In the genomic region with DNA sequence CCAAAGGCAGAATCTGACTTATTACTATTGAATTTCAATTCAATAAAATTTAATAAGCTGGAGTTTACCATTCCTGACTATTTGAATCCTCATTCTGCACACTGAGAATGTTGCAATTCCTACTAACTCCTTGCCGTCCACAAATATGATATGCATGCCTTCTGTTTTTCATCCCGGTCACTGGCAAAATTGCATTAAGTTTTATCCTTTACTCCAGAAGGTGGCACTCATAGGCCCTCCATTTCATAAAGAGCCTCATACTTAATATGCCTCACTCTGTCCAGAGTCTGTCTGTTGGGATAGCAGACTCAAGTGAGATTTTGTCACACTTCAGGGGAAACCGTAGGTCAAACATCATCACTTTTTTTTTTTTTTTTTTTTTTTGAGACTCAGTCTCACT, we compare ENCODE assay signal across 8 cellular contexts. TPM values are rescaled to one million over a fixed set of nuclear protein-coding genes. Genes with fewer than 3 reads are reported as not detected.
DNase-seq lines count a peak whose midpoint lies in the region; ATAC-seq, FAIRE-seq and TF ChIP-seq lines count a peak whose summit lies in the region.

No MANE protein-coding gene starts in this region.

- BruUV-seq in K562 (replicated peaks; lab: Mats Ljungman, UMichigan), result no TSS peak

- intact Hi-C loops in K562 (cut with micrococcal nuclease), result loop anchor here (5.0 kb wide), 1 partner anchor 311 kb away; no protein-coding TSS in a partner anchor

- peak; percentile 13; the same call in 2 of the 3 replicates for ATAC-seq in K562
- ATAC-seq in GM21390 (IDR thresholded peaks at IDR 0.05; ENCODE audit: unreplicated experiment), result no peak

- H3K27ac ChIP-seq in K562 (ENCODE audit: extremely low read depth, low read depth, low read length) (no peak overlapping the region), neural cell (ENCODE audit: low read length) (no peak overlapping the region)

- H2AFZ ChIP-seq in K562 (ENCODE audit: low read depth, low read length), result no peak overlapping the region
- H2AFZ ChIP-seq in neural cell (ENCODE audit: low read depth, low read length), result no peak overlapping the region

- H4K20me1 ChIP-seq in K562 (replicated peaks; ENCODE audit: control insufficient read depth, insufficient read depth, low read length) (0 out of 2 replicates have a peak, but pooled peaks cover 3% of the 10 kb centered on the region), neural cell (ENCODE audit: insufficient read depth) (no peaks in the 10 kb centered on the region)

- TF ChIP-seq RAD21 in K562 (CRISPR knock-in tag; conservative IDR thresholded peaks at IDR 0.05 in 1 of 2, IDR thresholded peaks at IDR 0.05 in 1 of 2), result peak in 1 of 2 experiments; percentile 60; a peak in 2 of 4 replicates
- no peak for TF ChIP-seq RAD21 in neural cell (conservative IDR thresholded peaks at IDR 0.05)

- in situ Hi-C loops in K562 (cut with MboI), result loop anchor here (10.0 kb wide), 1 partner anchor 101 kb away; a partner anchor contains a TSS

- no peaks in the 10 kb centered on the region for H3K9me3 ChIP-seq in K562 (replicated peaks; ENCODE audit: control insufficient read depth, insufficient read depth, low read depth, low read length)
- no peaks in the 10 kb centered on the region for H3K9me3 ChIP-seq in neural cell (ENCODE audit: low read length)

- H3K9me2 ChIP-seq in neural cell (ENCODE audit: insufficient read depth, low read length), result no peaks in the 10 kb centered on the region

- peaks cover 14 to 25% of the 10 kb centered on the region in 2 experiments; a peak in 4 of 5 replicates for H3K4me1 ChIP-seq in K562 (replicated peaks in 1 of 2; ENCODE audit: control insufficient read depth in 2 of 2, insufficient read depth in 2 of 2, low read length in 2 of 2)

- no peaks in the 10 kb centered on the region for H3K27me3 ChIP-seq in K562 (ENCODE audit: control insufficient read depth in 2 of 2, insufficient read depth in 2 of 2, low read length in 2 of 2)
- H3K27me3 ChIP-seq in neural cell (ENCODE audit: insufficient read depth, low read depth, low read length), result no peaks in the 10 kb centered on the region

- WGBS in K562 (ENCODE audit: insufficient coverage, low coverage, missing lambda C conversion rate), result 38% methylated on average over 3 of the region's 3 CpGs

- H3K4me2 ChIP-seq in K562 (ENCODE audit: insufficient read depth, low read length) (no peak overlapping the region), neural cell (ENCODE audit: low read length) (no peak overlapping the region)

- no peak overlapping the region for H3K4me3 ChIP-seq in K562
- H3K4me3 ChIP-seq in neural cell (ENCODE audit: low read length), result no peak overlapping the region

- DNase-seq in DMS53 treated with DMSO at 0.1 percent for 48 hours (lab: John Stamatoyannopoulos, UW; ENCODE audit: unreplicated experiment) (peak; percentile 24), M059J (ENCODE audit: low read depth) (peak; percentile 65), K562 (ENCODE audit: extremely low read depth in 1 of 4, low spot score in 3 of 4) (peak in 1 of 4 experiments; percentile 54), DMS79 (lab: John Stamatoyannopoulos, UW) (no peak), ureter (ENCODE audit: low spot score) (no peak)
- DNase-seq in activated CD4-positive, alpha-beta T cell treated with anti-CD3 and anti-CD28 coated beads, Interleukin-2, amount 50 U/mL, for 1 hour, result no peak

- no peak overlapping the region for H3K9ac ChIP-seq in K562 (ENCODE audit: insufficient read depth in 1 of 2, low read depth in 2 of 2, low read length in 2 of 2)
- H3K9ac ChIP-seq in neural cell (ENCODE audit: low read length), result no peak overlapping the region

- TF ChIP-seq POLR2A in K562 (conservative IDR thresholded peaks at IDR 0.05), result no peak

- TF ChIP-seq CTCF in K562 (IDR thresholded peaks at IDR 0.05 in 2 of 3, conservative IDR thresholded peaks at IDR 0.05 in 1 of 3; ENCODE audit: insufficient read depth in 2 of 3, low read depth in 1 of 3, low read length in 3 of 3), result peak; percentile 33 to 58 (median 44); a peak in 3 of 6 replicates
- TF ChIP-seq CTCF in neural cell (IDR thresholded peaks at IDR 0.05; ENCODE audit: poor library complexity, severe bottlenecking), result peak; percentile 50

- no peaks in the 10 kb centered on the region for H3K79me2 ChIP-seq in K562 (ENCODE audit: control insufficient read depth, insufficient read depth, low read length)
- H3K79me2 ChIP-seq in neural cell (replicated peaks; ENCODE audit: insufficient read depth, low read length), result no peaks in the 10 kb centered on the region

- POLR2A ChIA-PET in K562 (lab: Yijun Ruan, JAX), result no interaction called here

- CTCF ChIA-PET in K562 (lab: Yijun Ruan, JAX; ENCODE audit: low intra/inter-chr PET ratio), result interaction anchor here (0.8 to 1.1 kb wide), 2 partner anchors 105 to 146 kb away, joined by 3 to 5 read pairs; a partner anchor contains a TSS

- no peak for FAIRE-seq in K562 (lab: Jason Lieb, UNC)

- H3K36me3 ChIP-seq in K562 (ENCODE audit: control insufficient read depth, insufficient read depth, low read length) (peaks cover 24% of the 10 kb centered on the region), neural cell (ENCODE audit: insufficient read depth, low read length) (no peaks in the 10 kb centered on the region)

- TF ChIP-seq EP300 in K562 (IDR thresholded peaks at IDR 0.05; ENCODE audit: low read length), result no peak
- no peak for TF ChIP-seq EP300 in neural cell (conservative IDR thresholded peaks at IDR 0.05; ENCODE audit: poor library complexity, severe bottlenecking)

- no peaks in the 10 kb centered on the region for H3K9me1 ChIP-seq in K562 (ENCODE audit: control insufficient read depth, insufficient read depth, low read length)

- no peaks in the 10 kb centered on the region for H3F3A ChIP-seq in neural cell (ENCODE audit: insufficient read depth, low read length, poor library complexity, severe bottlenecking)

RNA-seq across cellular contexts. Expression of a gene that starts 27.4 kb away (rescaled TPM):
- 46.8 and 90.8 TPM in 2 replicates for total RNA-seq in M059J (2014; rRNA removed; shearing (Covaris generic))
- total RNA-seq in K562 (2011; cell fraction: chromatin; rRNA removed; ENCODE audit: low replicate concordance), result 141 and 286 TPM in 2 replicates
- total RNA-seq in K562 (2011; cell fraction: nucleolus; rRNA removed), result 122 and 178 TPM in 2 replicates
- total RNA-seq in K562 (2011; cell fraction: nucleoplasm; rRNA removed), result 177 and 186 TPM in 2 replicates
- total RNA-seq in K562 (2014; rRNA removed) (27.4 and 33.9 TPM in 2 replicates), K562 (2014; rRNA removed; fragmentation: Illumina TruSeq; extraction: Trizol) (66.3 and 74.4 TPM in 2 replicates), K562 (2015; rRNA removed; fragmentation: Illumina TruSeq; extraction: Trizol) (45.6 and 46.4 TPM in 2 replicates), K562 (2021) (52.9 and 60.6 TPM in 2 replicates), ureter (166 TPM)
- polyA plus RNA-seq in K562 (2011; rRNA removed) (187 and 204 TPM in 2 replicates), K562 (2014; fragmentation: Illumina TruSeq; extraction: Trizol) (101 and 117 TPM in 2 replicates), K562 (2014; fragmentation: Nextera tagmentation; extraction: Ambion mirVana) (10 to 100 TPM; 30.6 to 52.5 TPM), K562 (2014; rRNA removed) (29.3 and 34.0 TPM in 2 replicates), neural cell (4.3 and 7.3 TPM in 2 replicates)
- 165 and 171 TPM in 2 replicates for polyA plus RNA-seq in K562 (2011; cell fraction: cytosol; rRNA removed)
- 81.4 and 97.5 TPM in 2 replicates for polyA plus RNA-seq in K562 (2011; cell fraction: nucleus; rRNA removed)
- 38.5 and 65.7 TPM in 2 replicates for polyA plus RNA-seq in K562 (2012)
- 160 and 231 TPM in 2 replicates for polyA minus RNA-seq in K562 (2011; rRNA and poly(A)+ RNA removed)
- polyA minus RNA-seq in K562 (2011; cell fraction: cytosol; rRNA and poly(A)+ RNA removed), result 62.2 and 87.5 TPM in 2 replicates
- polyA minus RNA-seq in K562 (2011; cell fraction: nucleus; rRNA and poly(A)+ RNA removed), result 21.8 and 42.3 TPM in 2 replicates
- 4.6 and 8.1 TPM in 2 replicates for polyA minus RNA-seq in neural cell

RNA-seq across cellular contexts. Expression of a gene that starts 38.9 kb away (rescaled TPM):
- not detected in 2 replicates for total RNA-seq in M059J (2014; rRNA removed; shearing (Covaris generic))
- not detected in 2 replicates for total RNA-seq in K562 (2011; cell fraction: chromatin; rRNA removed; ENCODE audit: low replicate concordance)
- total RNA-seq in K562 (2011; cell fraction: nucleolus; rRNA removed), result not detected in 2 replicates
- not detected in 2 replicates for total RNA-seq in K562 (2011; cell fraction: nucleoplasm; rRNA removed)
- total RNA-seq in K562 (2014; rRNA removed) (not detected in 2 replicates), K562 (2014; rRNA removed; fragmentation: Illumina TruSeq; extraction: Trizol) (not detected in 2 replicates), K562 (2015; rRNA removed; fragmentation: Illumina TruSeq; extraction: Trizol) (not detected in 2 replicates), K562 (2021) (not detected in 2 replicates), ureter (not detected)
- polyA plus RNA-seq in K562 (2011; rRNA removed) (not detected in 2 replicates), K562 (2014; fragmentation: Illumina TruSeq; extraction: Trizol) (not detected in 2 replicates), K562 (2014; fragmentation: Nextera tagmentation; extraction: Ambion mirVana) (not detected), K562 (2014; rRNA removed) (not detected in 2 replicates), neural cell (not detected in 2 replicates)
- polyA plus RNA-seq in K562 (2011; cell fraction: cytosol; rRNA removed), result not detected in 2 replicates
- not detected in 2 replicates for polyA plus RNA-seq in K562 (2011; cell fraction: nucleus; rRNA removed)
- not detected in 2 replicates for polyA plus RNA-seq in K562 (2012)
- not detected in 2 replicates for polyA minus RNA-seq in K562 (2011; rRNA and poly(A)+ RNA removed)
- not detected in 2 replicates for polyA minus RNA-seq in K562 (2011; cell fraction: cytosol; rRNA and poly(A)+ RNA removed)
- not detected in 2 replicates for polyA minus RNA-seq in K562 (2011; cell fraction: nucleus; rRNA and poly(A)+ RNA removed)
- polyA minus RNA-seq in neural cell, result not detected in 2 replicates

RNA-seq across cellular contexts. Expression of a gene that starts 45.2 kb away (rescaled TPM):
- 0.27 and 0.44 TPM in 2 replicates for total RNA-seq in M059J (2014; rRNA removed; shearing (Covaris generic))
- total RNA-seq in K562 (2011; cell fraction: chromatin; rRNA removed; ENCODE audit: low replicate concordance), result 1.5 and 4.4 TPM in 2 replicates
- total RNA-seq in K562 (2011; cell fraction: nucleolus; rRNA removed), result 2.0 and 3.0 TPM in 2 replicates
- 2.4 and 4.0 TPM in 2 replicates for total RNA-seq in K562 (2011; cell fraction: nucleoplasm; rRNA removed)
- total RNA-seq in K562 (2014; rRNA removed) (not detected in 2 replicates), K562 (2014; rRNA removed; fragmentation: Illumina TruSeq; extraction: Trizol) (not detected in 2 replicates), K562 (2015; rRNA removed; fragmentation: Illumina TruSeq; extraction: Trizol) (0.23 TPM in 1 of 2 replicates, not detected in the other), K562 (2021) (0.38 and 0.53 TPM in 2 replicates), ureter (79.8 TPM)
- polyA plus RNA-seq in K562 (2011; rRNA removed) (0.23 TPM in 1 of 2 replicates, not detected in the other), K562 (2014; fragmentation: Illumina TruSeq; extraction: Trizol) (not detected in 2 replicates), K562 (2014; fragmentation: Nextera tagmentation; extraction: Ambion mirVana) (not detected), K562 (2014; rRNA removed) (0.23 and 0.27 TPM in 2 replicates), neural cell (59.6 and 63.5 TPM in 2 replicates)
- not detected in 2 replicates for polyA plus RNA-seq in K562 (2011; cell fraction: cytosol; rRNA removed)
- 1.3 and 3.0 TPM in 2 replicates for polyA plus RNA-seq in K562 (2011; cell fraction: nucleus; rRNA removed)
- 0.26 and 0.84 TPM in 2 replicates for polyA plus RNA-seq in K562 (2012)
- polyA minus RNA-seq in K562 (2011; rRNA and poly(A)+ RNA removed), result 0.53 TPM in 1 of 2 replicates, not detected in the other
- polyA minus RNA-seq in K562 (2011; cell fraction: cytosol; rRNA and poly(A)+ RNA removed), result not detected in 2 replicates
- polyA minus RNA-seq in K562 (2011; cell fraction: nucleus; rRNA and poly(A)+ RNA removed), result 0.81 and 1.1 TPM in 2 replicates
- polyA minus RNA-seq in neural cell, result 13.3 and 18.7 TPM in 2 replicates

RNA-seq across cellular contexts. Expression of a gene that starts 52.2 kb away (rescaled TPM):
- total RNA-seq in M059J (2014; rRNA removed; shearing (Covaris generic)), result 82.7 and 89.0 TPM in 2 replicates
- total RNA-seq in K562 (2011; cell fraction: chromatin; rRNA removed; ENCODE audit: low replicate concordance), result 56.3 and 125 TPM in 2 replicates
- 93.4 and 97.7 TPM in 2 replicates for total RNA-seq in K562 (2011; cell fraction: nucleolus; rRNA removed)
- 70.5 and 77.6 TPM in 2 replicates for total RNA-seq in K562 (2011; cell fraction: nucleoplasm; rRNA removed)
- total RNA-seq in K562 (2014; rRNA removed), result 59.8 and 77.5 TPM in 2 replicates
- 43.1 and 52.9 TPM in 2 replicates for total RNA-seq in K562 (2014; rRNA removed; fragmentation: Illumina TruSeq; extraction: Trizol)
- 56.4 and 57.5 TPM in 2 replicates for total RNA-seq in K562 (2015; rRNA removed; fragmentation: Illumina TruSeq; extraction: Trizol)
- 50.6 and 51.1 TPM in 2 replicates for total RNA-seq in K562 (2021)
- polyA plus RNA-seq in K562 (2011; rRNA removed), result 52.8 and 54.2 TPM in 2 replicates
- 52.1 and 58.4 TPM in 2 replicates for polyA plus RNA-seq in K562 (2011; cell fraction: cytosol; rRNA removed)
- 205 and 262 TPM in 2 replicates for polyA plus RNA-seq in K562 (2011; cell fraction: nucleus; rRNA removed)
- 44.8 and 45.4 TPM in 2 replicates for polyA plus RNA-seq in K562 (2012)
- 53.1 and 57.5 TPM in 2 replicates for polyA plus RNA-seq in K562 (2014; fragmentation: Illumina TruSeq; extraction: Trizol)
- 10 to 100 TPM in 1 of 2 experiments, 1 to 10 TPM in 1; 7.4 to 46.3 TPM for polyA plus RNA-seq in K562 (2014; fragmentation: Nextera tagmentation; extraction: Ambion mirVana)
- polyA plus RNA-seq in K562 (2014; rRNA removed), result 50.9 and 60.2 TPM in 2 replicates
- polyA minus RNA-seq in K562 (2011; rRNA and poly(A)+ RNA removed), result 67.4 and 82.4 TPM in 2 replicates
- polyA minus RNA-seq in K562 (2011; cell fraction: cytosol; rRNA and poly(A)+ RNA removed), result 31.4 and 33.5 TPM in 2 replicates
- polyA minus RNA-seq in K562 (2011; cell fraction: nucleus; rRNA and poly(A)+ RNA removed), result 33.8 and 36.8 TPM in 2 replicates
- 366 and 457 TPM in 2 replicates for polyA plus RNA-seq in neural cell
- polyA minus RNA-seq in neural cell, result 192 and 210 TPM in 2 replicates
- 70.7 TPM for total RNA-seq in ureter

Comparison
In these comparisons a context has a peak if more than half of its experiments do, and no peak if none do; other contexts are left out.
1. DNase-seq: peak in DMS53 treated with DMSO at 0.1 percent for 48 hours (single experiment) and M059J (single experiment); none in DMS79 (single experiment), activated CD4-positive, alpha-beta T cell treated with anti-CD3 and anti-CD28 coated beads, Interleukin-2, amount 50 U/mL, for 1 hour (single experiment) and ureter (single experiment).
2. RNA of a gene that starts 45.2 kb away (total RNA-seq): 79.8 TPM in ureter (single experiment); 0.27 to 0.44 TPM in M059J and 0.23 to 4.4 TPM in K562; every median in the first group is over 10 times any median in the second.